26 cellular contexts compared by ENCODE assay signal in the genomic region with DNA sequence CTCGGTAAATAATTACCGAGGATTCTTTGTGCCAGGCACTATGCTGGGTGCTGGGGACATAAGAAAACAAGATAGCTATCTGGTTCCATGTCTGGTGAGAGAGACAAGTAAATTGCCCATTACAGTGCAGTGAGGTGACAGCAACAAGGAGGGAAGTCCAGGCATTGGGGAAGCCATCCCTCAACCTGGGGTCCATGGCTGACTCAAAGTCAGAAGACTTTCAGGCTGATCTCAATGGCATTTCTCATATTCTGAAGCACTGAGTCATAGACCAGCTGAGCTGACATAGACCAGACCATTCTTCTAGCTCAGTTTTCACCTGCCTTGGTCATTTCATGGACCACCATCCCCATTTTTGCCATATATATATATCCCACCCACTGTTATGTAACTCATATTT.
A peak's percentile ranks its signal among the peaks of the same experiment; 100 is the strongest.
DNase-seq lines count a peak whose midpoint lies in the region; ATAC-seq, FAIRE-seq and TF ChIP-seq lines count a peak whose summit lies in the region.
"Had no signal": no experiment of that assay in that cellular context is flagged by ENCODE, and none has a peak within 500 bp of the region (broad histone marks: within the 10 kb centered on the region; RNA-seq: fewer than 3 reads in every experiment).

No MANE protein-coding gene starts in this region.

- TF ChIP-seq POLR2A in GM12891 (IDR thresholded peaks at IDR 0.05; ENCODE audit: low read depth, low read length), result no peak

- TF ChIP-seq CTCF in epithelial cell of proximal tubule (conservative IDR thresholded peaks at IDR 0.05; ENCODE audit: low read depth, low read length) (no peak), osteoblast (IDR thresholded peaks at IDR 0.05; ENCODE audit: extremely low read depth, low read depth, low read length) (no peak)

- no peaks in the 10 kb centered on the region for H3K79me2 ChIP-seq in osteoblast (ENCODE audit: insufficient read depth, low read length)

- ATAC-seq in GM19351 (IDR thresholded peaks at IDR 0.05; ENCODE audit: unreplicated experiment) (no peak), GM18511 (IDR thresholded peaks at IDR 0.05; ENCODE audit: unreplicated experiment) (no peak), HG02759 (IDR thresholded peaks at IDR 0.05; ENCODE audit: unreplicated experiment) (no peak)

- no peak overlapping the region for H2AFZ ChIP-seq in osteoblast (ENCODE audit: low read length)

- H3K4me3 ChIP-seq in epithelial cell of proximal tubule (ENCODE audit: low read depth, low read length) (no peak overlapping the region), osteoblast (ENCODE audit: insufficient read depth, low read length) (no peak overlapping the region)
- H3K4me3 ChIP-seq: stomach, transverse colon had no signal

- H4K20me1 ChIP-seq in osteoblast (ENCODE audit: insufficient read depth, low read length), result no peaks in the 10 kb centered on the region

- H3K4me2 ChIP-seq in osteoblast (ENCODE audit: insufficient read depth, low read length), result no peak overlapping the region

- no peaks in the 10 kb centered on the region for H3K27me3 ChIP-seq in osteoblast (ENCODE audit: insufficient read depth, low read length)
- H3K27me3 ChIP-seq: transverse colon had no signal

- H3K36me3 ChIP-seq in osteoblast (ENCODE audit: insufficient read depth, low read length), result no peaks in the 10 kb centered on the region
- H3K36me3 ChIP-seq: stomach, transverse colon, WERI-Rb-1 had no signal

- H3K27ac ChIP-seq in osteoblast (ENCODE audit: low read depth, low read length), result no peak overlapping the region
- H3K27ac ChIP-seq: epithelial cell of prostate, stomach, transverse colon, WERI-Rb-1 had no signal

- DNase-seq in GM12891 (ENCODE audit: insufficient read length, low spot score), result no peak
- peak; percentile 10 for DNase-seq in LHCN-M2 (ENCODE audit: low read depth)
- peak; percentile 40 for DNase-seq in epithelial cell of proximal tubule (ENCODE audit: low read depth)
- peak; percentile 78 for DNase-seq in osteoblast (ENCODE audit: insufficient read length, low spot score, missing footprints)
- DNase-seq in NCI-H446 treated with DMSO at 0.1 percent for 48 hours (lab: John Stamatoyannopoulos, UW), result no peak
- DNase-seq: activated CD4-positive, alpha-beta T cell treated with anti-CD3 and anti-CD28 coated beads, Interleukin-2, amount 50 U/mL, for 1 hour; activated gamma-delta T cell; amygdala; CD8-positive, alpha-beta memory T cell; DMS53; GOT3; MM.1S; NCI-H146; NCI-H2171; NCI-H526; occipital lobe; retina; stomach; transverse colon; WERI-Rb-1 had no signal

- FAIRE-seq in GM12891 (lab: Jason Lieb, UNC), result no peak
- FAIRE-seq: frontal cortex, keratinocyte had no signal

- H3K4me1 ChIP-seq in osteoblast (ENCODE audit: insufficient read depth, low read length), result peaks cover 12% of the 10 kb centered on the region
- H3K4me1 ChIP-seq: stomach, transverse colon had no signal

- H3K9me3 ChIP-seq in osteoblast (ENCODE audit: low read depth, low read length), result no peaks in the 10 kb centered on the region
- H3K9me3 ChIP-seq: transverse colon had no signal

TF ChIP-seq in GM12891, 5 proteins besides CTCF, POLR2A, EP300 and RAD21:
- TF ChIP-seq PAX5 (IDR thresholded peaks at IDR 0.05; ENCODE audit: insufficient read depth, low read length, severe bottlenecking) (no peak), SPI1 (IDR thresholded peaks at IDR 0.05; ENCODE audit: low read depth, low read length) (0 out of 2 replicates have a peak, but pooled peaks have one; percentile 5)
TF ChIP-seq in GM12891: peak in this region for 1.

Comparison
In these comparisons a context has a peak if more than half of its experiments do, and no peak if none do; other contexts are left out.
1. DNase-seq: peak in LHCN-M2 (single experiment), epithelial cell of proximal tubule (single experiment) and osteoblast (single experiment); none in GM12891 (single experiment) and NCI-H446 treated with DMSO at 0.1 percent for 48 hours (single experiment).